Comparison of ENCODE assay signal across 8 cellular contexts in the genomic region with DNA sequence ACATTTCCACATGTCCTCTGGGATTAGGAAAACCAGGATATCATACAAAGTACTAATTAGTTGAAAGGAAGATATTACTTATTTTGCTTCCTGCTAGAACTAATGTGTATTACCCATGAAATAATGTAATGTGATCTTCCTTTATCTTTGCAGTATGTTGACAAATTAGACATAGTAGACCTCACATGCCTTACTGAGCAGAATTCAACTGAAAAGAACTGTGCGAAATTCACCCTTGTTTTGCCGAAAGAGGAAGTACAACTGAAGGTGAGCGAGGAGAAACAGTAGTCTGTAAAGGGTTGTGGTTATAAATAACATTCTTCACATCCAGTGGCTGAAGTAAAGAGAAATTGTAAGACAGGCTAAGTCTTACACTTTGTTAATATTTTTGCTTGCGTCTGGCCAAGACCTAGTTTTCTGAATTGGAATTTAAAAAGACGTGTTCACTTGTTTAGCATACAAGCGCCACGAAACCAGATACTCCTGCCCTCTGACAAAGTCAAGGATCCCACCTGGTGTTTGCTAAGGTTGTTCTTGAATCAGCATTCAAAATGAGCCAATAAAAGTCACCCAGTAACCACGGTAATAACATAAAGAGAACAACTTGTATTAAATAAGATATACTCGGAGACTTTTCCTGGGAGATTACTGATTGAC. TPM values are rescaled to one million over a fixed set of nuclear protein-coding genes. Genes with fewer than 3 reads are reported as not detected.
DNase-seq lines count a peak whose midpoint lies in the region; ATAC-seq and TF ChIP-seq lines count a peak whose summit lies in the region.

No MANE protein-coding gene starts in this region.

- H3K27me3 Mint-ChIP-seq in nephron progenitor cell (ENCODE audit: low read depth, poor library complexity) = peaks cover 2% of the 10 kb centered on the region

- peak; percentile 93 for ATAC-seq in GM21367 (IDR thresholded peaks at IDR 0.05; ENCODE audit: unreplicated experiment)
- ATAC-seq in HG03460 (IDR thresholded peaks at IDR 0.05; ENCODE audit: unreplicated experiment) = peak; percentile 92
- ATAC-seq in foreskin keratinocyte = no peak

- H3K9me3 Mint-ChIP-seq in nephron progenitor cell = no peaks in the 10 kb centered on the region

- no peak overlapping the region for H3K27ac ChIP-seq in foreskin keratinocyte

- TF ChIP-seq CTCF in nephron progenitor cell (IDR thresholded peaks at IDR 0.05) (no peak), foreskin keratinocyte (conservative IDR thresholded peaks at IDR 0.05) (no peak)

- H3K27ac Mint-ChIP-seq in nephron progenitor cell = peak overlapping the region; percentile 43

- H3K4me1 ChIP-seq in foreskin keratinocyte = no peaks in the 10 kb centered on the region

- H3K36me3 Mint-ChIP-seq in nephron progenitor cell (ENCODE audit: low read depth) = no peaks in the 10 kb centered on the region

- peak; percentile 45 for DNase-seq in GF-D8 (lab: John Stamatoyannopoulos, UW)
- DNase-seq in SHP77 treated with DMSO at 0.1 percent for 48 hours (lab: John Stamatoyannopoulos, UW) = peak; percentile 67
- DNase-seq in nephron progenitor cell = no peak
- DNase-seq in NCI-H345 treated with DMSO at 0.1 percent for 48 hours (lab: John Stamatoyannopoulos, UW; ENCODE audit: unreplicated experiment) = no peak
- DNase-seq in foreskin keratinocyte = no peak
- DNase-seq in cerebellar cortex (ENCODE audit: low spot score) = no peak

- H3K4me3 Mint-ChIP-seq in nephron progenitor cell = no peak overlapping the region

- H3K27me3 ChIP-seq in foreskin keratinocyte = no peaks in the 10 kb centered on the region

- peaks cover 16% of the 10 kb centered on the region for H3K4me1 Mint-ChIP-seq in nephron progenitor cell

RNA-seq across cellular contexts. Expression of a gene that starts 16.8 kb away (rescaled TPM):
- total RNA-seq in foreskin keratinocyte = not detected in 2 replicates
- not detected in 2 replicates for polyA plus RNA-seq in foreskin keratinocyte

RNA-seq across cellular contexts. Expression of a gene that starts 30.1 kb away (rescaled TPM):
- 8.9 and 10.2 TPM in 2 replicates for total RNA-seq in foreskin keratinocyte
- 2.4 and 3.3 TPM in 2 replicates for polyA plus RNA-seq in foreskin keratinocyte

Comparison
In these comparisons a context has a peak if more than half of its experiments do, and no peak if none do; other contexts are left out.
1. DNase-seq: peak in GF-D8 (single experiment) and SHP77 treated with DMSO at 0.1 percent for 48 hours (single experiment); none in nephron progenitor cell (single experiment), NCI-H345 treated with DMSO at 0.1 percent for 48 hours (single experiment), foreskin keratinocyte (0 of 2) and cerebellar cortex (single experiment).